Comparison of ENCODE assay signal across 1 cellular context in genomic region chr3:191329654-191330308, GRCh38.
TF ChIP-seq lines count a peak whose summit lies in the region.

No MANE protein-coding gene starts in this region.

TF ChIP-seq in GM23338, 12 proteins besides CTCF, POLR2A, EP300 and RAD21:
- no peak for TF ChIP-seq ZNF462 (CRISPR knock-in tag; IDR thresholded peaks at IDR 0.05)
- no peak for TF ChIP-seq REST (IDR thresholded peaks at IDR 0.05; ENCODE audit: unreplicated experiment)
- TF ChIP-seq CREB1 (CRISPR knock-in tag; IDR thresholded peaks at IDR 0.05; ENCODE audit: low read depth) = no peak
- TF ChIP-seq EZH2 (IDR thresholded peaks at IDR 0.05; ENCODE audit: low read depth, unreplicated experiment) = no peak
- TF ChIP-seq EZH2phosphoT487 (IDR thresholded peaks at IDR 0.05; ENCODE audit: unreplicated experiment) = no peak
- no peak for TF ChIP-seq STAT1 (IDR thresholded peaks at IDR 0.05; ENCODE audit: unreplicated experiment)
- TF ChIP-seq ETS1 (IDR thresholded peaks at IDR 0.05) = no peak
- no peak for TF ChIP-seq NANOG (IDR thresholded peaks at IDR 0.05; ENCODE audit: borderline replicate concordance)
- no peak for TF ChIP-seq POLR2AphosphoS5 (IDR thresholded peaks at IDR 0.05; ENCODE audit: low read depth)
